Comparison of ENCODE assay signal across 10 cellular contexts in genomic region chr15:31367021-31367729, GRCh38. TPM values are rescaled to one million over a fixed set of nuclear protein-coding genes. Genes with fewer than 3 reads are reported as not detected.
DNase-seq lines count a peak whose midpoint lies in the region; ATAC-seq and TF ChIP-seq lines count a peak whose summit lies in the region.
"Had no signal": no experiment of that assay in that cellular context is flagged by ENCODE, and none has a peak within 500 bp of the region (broad histone marks: within the 10 kb centered on the region; RNA-seq: fewer than 3 reads in every experiment).

No MANE protein-coding gene starts in this region.

- H4K8ac ChIP-seq in neuronal stem cell (ENCODE audit: low read depth, low read length) = no peak overlapping the region

- in situ Hi-C loops in KBM-7 (cut with MboI; ENCODE audit: low pct_unique_long_range_greater_than_20kb, low sequenced_read_pairs) = no loop called here

- CTCF ChIA-PET in Caco-2 (lab: Charles Lee) = interaction anchor here (2.4 kb wide), 1 partner anchor 68 kb away, joined by 20 read pairs; no protein-coding TSS in a partner anchor

- DNase-seq in CD14-positive monocyte (ENCODE audit: low spot score) = no peak
- DNase-seq in dorsolateral prefrontal cortex = peak in 2 of 10 donors; percentile 29 to 68
- no peak for DNase-seq in neuronal stem cell (ENCODE audit: low spot score)
- DNase-seq in Caco-2 = no peak
- no peak for DNase-seq in KBM-7
- no peak for DNase-seq in stimulated activated CD4-positive, alpha-beta T cell treated with anti-CD3 and anti-CD28 coated beads, Interleukin-4, amount 100 ng/mL, for 4 hours
- DNase-seq: erythroblast had no signal

- H3K4me3 ChIP-seq in KMS-11 (IDR thresholded peaks at IDR 0.05; ENCODE audit: insufficient read depth, low read depth, low read length) (no peak overlapping the region), dorsolateral prefrontal cortex (peak overlapping the region in 49 of 59 donors; percentile 2 to 58 (median 42)), neuronal stem cell (ENCODE audit: low read length in 2 of 2) (no peak overlapping the region), Caco-2 (ENCODE audit: low read depth, low read length) (no peak overlapping the region)
- H3K4me3 ChIP-seq: neural progenitor cell had no signal

- H3K36me3 ChIP-seq in KMS-11 (ENCODE audit: insufficient read depth) (no peaks in the 10 kb centered on the region), neuronal stem cell (replicated peaks in 1 of 2; ENCODE audit: control insufficient read depth in 2 of 2, insufficient read depth in 2 of 2, low read length in 2 of 2) (no peaks in the 10 kb centered on the region), Caco-2 (ENCODE audit: control insufficient read depth, insufficient read depth, low read length) (no peaks in the 10 kb centered on the region)
- H3K36me3 ChIP-seq: neural progenitor cell had no signal

- no peaks in the 10 kb centered on the region for H3K79me1 ChIP-seq in neuronal stem cell (ENCODE audit: low read depth, low read length)

- H3K4me1 Mint-ChIP-seq in CD14-positive monocyte (peaks cover 82% of the 10 kb centered on the region), Caco-2 (ENCODE audit: low read depth, unreplicated experiment) (peaks cover under 1% of the 10 kb centered on the region)

- peak overlapping the region; percentile 4 to 79 (median 66) for H3K27ac Mint-ChIP-seq in CD14-positive monocyte
- no peak overlapping the region for H3K27ac Mint-ChIP-seq in Caco-2 (ENCODE audit: unreplicated experiment)
- H3K27ac Mint-ChIP-seq: neural progenitor cell had no signal

- no peak overlapping the region for H4K91ac ChIP-seq in neuronal stem cell (ENCODE audit: low read depth, low read length, poor library complexity)

- intact Hi-C loops in CD14-positive monocyte (cut with micrococcal nuclease) (loop anchor here (2.0 to 5.0 kb wide), 2 partner anchors 120 to 122 kb away; no protein-coding TSS in a partner anchor), dorsolateral prefrontal cortex (cut with DNase I) (loop anchor here (2.0 to 5.0 kb wide), 4 partner anchors 40 to 152 kb away; partner anchors contain the start of gene KLF13 (in 1 of the 2)), Caco-2 (cut with micrococcal nuclease; ENCODE audit: unreplicated experiment) (no loop called here)

- H3K9ac ChIP-seq in KMS-11 = no peak overlapping the region
- H3K9ac ChIP-seq in neuronal stem cell (ENCODE audit: low read depth, low read length, poor library complexity) = no peak overlapping the region
- H3K9ac ChIP-seq: neural progenitor cell had no signal

- H3K9me3 ChIP-seq in neuronal stem cell (replicated peaks in 1 of 2; ENCODE audit: control insufficient read depth in 2 of 2, insufficient read depth in 1 of 2, low read depth in 1 of 2, low read length in 2 of 2) (peaks cover 0 to 3% of the 10 kb centered on the region in 2 donors), Caco-2 (no peaks in the 10 kb centered on the region)

- H2BK120ac ChIP-seq in neuronal stem cell (ENCODE audit: low read depth, low read length) = no peak overlapping the region

- no peak overlapping the region for H2BK12ac ChIP-seq in neuronal stem cell (ENCODE audit: low read length)

- POLR2A ChIA-PET in Caco-2 (lab: Charles Lee) = no interaction called here

- peak overlapping the region; percentile 43; the same call in 1 of the 2 replicates for H3K27ac ChIP-seq in KMS-11
- peak overlapping the region in 57 of 59 donors; percentile 7 to 100 (median 94) for H3K27ac ChIP-seq in dorsolateral prefrontal cortex
- no peak overlapping the region for H3K27ac ChIP-seq in neuronal stem cell (replicated peaks; ENCODE audit: low read length)
- H3K27ac ChIP-seq: neural progenitor cell had no signal

- H3K27me3 ChIP-seq in KMS-11 (ENCODE audit: insufficient read depth, low read depth) (no peaks in the 10 kb centered on the region), dorsolateral prefrontal cortex (no peaks in the 10 kb centered on the region), neuronal stem cell (ENCODE audit: control insufficient read depth in 3 of 3, insufficient read depth in 3 of 3, low read depth in 1 of 3, low read length in 3 of 3) (no peaks in the 10 kb centered on the region), Caco-2 (replicated peaks; ENCODE audit: control insufficient read depth, insufficient read depth, low read length) (no peaks in the 10 kb centered on the region)
- H3K27me3 ChIP-seq: neural progenitor cell had no signal

- H3K4me3 Mint-ChIP-seq in CD14-positive monocyte = peak overlapping the region in 1 of 2 donors; percentile 30
- no peak overlapping the region for H3K4me3 Mint-ChIP-seq in Caco-2 (ENCODE audit: unreplicated experiment)
- H3K4me3 Mint-ChIP-seq: neural progenitor cell had no signal

- H3K18ac ChIP-seq in neuronal stem cell (ENCODE audit: low read length) = no peak overlapping the region

- H3K79me2 ChIP-seq in KMS-11 (ENCODE audit: insufficient read depth, low read depth) = peaks cover 97% of the 10 kb centered on the region

- H3K27me3 Mint-ChIP-seq in CD14-positive monocyte (ENCODE audit: low read depth in 3 of 3) = peaks cover 0 to 2% (median 0%) of the 10 kb centered on the region in 3 donors
- no peaks in the 10 kb centered on the region for H3K27me3 Mint-ChIP-seq in Caco-2 (ENCODE audit: insufficient read depth, unreplicated experiment)

- WGBS in neuronal stem cell (ENCODE audit: extremely low coverage in 2 of 2, insufficient read length in 2 of 2, insufficient replicate concordance in 1 of 2), 2 donors = no CpG with 5 or more reads among the region's 11 CpGs

- H3K14ac ChIP-seq in neuronal stem cell (ENCODE audit: low read length) = no peak overlapping the region

- no TSS peak for BruUV-seq in Caco-2 (replicated peaks; lab: Mats Ljungman, UMichigan)

- H3K4ac ChIP-seq in neuronal stem cell (ENCODE audit: low read length) = no peak overlapping the region

- peak overlapping the region; percentile 60; the same call in 1 of the 2 replicates for H3K4me2 ChIP-seq in KMS-11
- no peak overlapping the region for H3K4me2 ChIP-seq in neuronal stem cell (ENCODE audit: insufficient read depth, low read length, poor library complexity, severe bottlenecking)

- no peak overlapping the region for H2AK5ac ChIP-seq in neuronal stem cell (ENCODE audit: low read depth, low read length)

- H3K4me1 ChIP-seq in KMS-11 (ENCODE audit: low read depth, poor library complexity, severe bottlenecking) (peaks cover 85% of the 10 kb centered on the region), neuronal stem cell (ENCODE audit: control insufficient read depth in 2 of 2, insufficient read depth in 1 of 2, low read depth in 1 of 2, low read length in 2 of 2) (peaks cover 2 to 17% of the 10 kb centered on the region in 2 donors), Caco-2 (peaks cover 14% of the 10 kb centered on the region; the same call in 1 of the 2 replicates)

- H3K9me3 Mint-ChIP-seq in CD14-positive monocyte (peaks cover 0 to 4% (median 0%) of the 10 kb centered on the region in 7 donors), Caco-2 (ENCODE audit: unreplicated experiment) (no peaks in the 10 kb centered on the region)

- TF ChIP-seq CTCF in CD14-positive monocyte (IDR thresholded peaks at IDR 0.05) (no peak), KMS-11 (conservative IDR thresholded peaks at IDR 0.05; ENCODE audit: low read depth, low read length) (no peak), dorsolateral prefrontal cortex (IDR thresholded peaks at IDR 0.05 in 54 of 56, conservative IDR thresholded peaks at IDR 0.05 in 2 of 56; ENCODE audit: low read depth in 1 of 56, partially characterized antibody in 56 of 56) (no peak), Caco-2 (IDR thresholded peaks at IDR 0.05; ENCODE audit: insufficient read depth in 1 of 2, low read depth in 1 of 2, low read length in 1 of 2, severe bottlenecking in 1 of 2, unreplicated experiment in 1 of 2) (no peak)

- H4K20me1 ChIP-seq in KMS-11 (ENCODE audit: insufficient read depth) = peaks cover 8% of the 10 kb centered on the region; the same call in 1 of the 2 replicates

- H3K36me3 Mint-ChIP-seq in CD14-positive monocyte (peaks cover 28 to 40% of the 10 kb centered on the region in 2 donors), Caco-2 (ENCODE audit: insufficient read depth, unreplicated experiment) (no peaks in the 10 kb centered on the region)

- H2BK5ac ChIP-seq in neuronal stem cell (ENCODE audit: low read length) = no peak overlapping the region

- no peak overlapping the region for H2BK15ac ChIP-seq in neuronal stem cell (ENCODE audit: low read length)

- H2AFZ ChIP-seq in KMS-11 (ENCODE audit: low read depth) (no peak overlapping the region), neuronal stem cell (ENCODE audit: low read length) (no peak overlapping the region)
- H2AFZ ChIP-seq: neural progenitor cell had no signal

- peak overlapping the region; percentile 21 for H3K23ac ChIP-seq in neuronal stem cell (ENCODE audit: low read depth, low read length, poor library complexity)

- no peak for ATAC-seq in HG03159 (IDR thresholded peaks at IDR 0.05; ENCODE audit: unreplicated experiment)

RNA-seq across cellular contexts. Expression of gene KLF13, which starts 40.5 kb away (rescaled TPM):
- polyA plus RNA-seq in CD14-positive monocyte = 10 to 100 TPM; 22.5 to 28.0 TPM
- 100 to 1,000 TPM in 101 of 120 experiments, 10 to 100 TPM in 19; 73.4 to 179 (median 116) TPM for total RNA-seq in dorsolateral prefrontal cortex
- 42.9 TPM for polyA plus RNA-seq in neuronal stem cell (2013, experiment 1 of 2)
- 42.1 TPM for polyA plus RNA-seq in neuronal stem cell (2013, experiment 2 of 2)
- total RNA-seq in Caco-2 (2022) = 16.6 and 18.8 TPM in 2 replicates

Comparison
In these comparisons a context has a peak if more than half of its experiments do, and no peak if none do; other contexts are left out.
1. H3K4me3 ChIP-seq: peak in dorsolateral prefrontal cortex (49 of 59); none in KMS-11 (single experiment), neuronal stem cell (0 of 2) and Caco-2 (single experiment).